7 cellular contexts compared by ENCODE assay signal in the genomic region with DNA sequence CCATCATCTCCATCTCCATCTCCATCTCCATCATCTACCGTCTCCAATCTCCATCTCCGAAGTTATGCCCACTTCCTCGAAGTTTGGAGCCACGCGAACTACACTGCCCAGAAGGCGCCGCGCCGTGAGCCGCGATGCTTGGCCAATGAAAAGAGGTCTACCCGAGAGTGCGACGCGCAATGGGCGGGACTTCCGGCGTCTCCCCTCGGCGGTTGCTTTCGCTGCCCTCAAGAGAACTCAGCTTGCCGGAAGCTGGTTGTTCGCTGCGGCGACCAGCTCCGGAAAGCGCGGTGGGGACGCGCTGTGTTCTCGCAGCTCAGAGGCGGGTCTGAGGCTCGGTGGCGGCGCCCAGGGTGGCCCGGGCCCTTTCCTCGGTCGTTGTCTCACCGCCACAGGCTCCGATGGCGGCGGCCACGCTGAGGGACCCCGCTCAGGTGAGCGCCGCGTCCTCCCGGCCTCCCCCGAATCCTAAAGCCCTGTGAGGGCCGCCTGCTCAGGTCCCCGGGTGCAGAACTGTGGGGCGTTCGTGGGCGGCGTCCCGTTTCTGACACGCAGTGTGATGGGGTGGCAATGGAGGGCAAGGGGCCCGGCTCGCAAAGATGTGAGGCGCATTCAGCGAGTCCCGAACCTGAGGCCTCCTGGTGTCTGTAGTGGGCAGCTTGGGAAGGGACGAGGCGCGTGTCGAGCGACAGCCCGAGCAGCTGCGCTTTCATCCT.
A peak's percentile ranks its signal among the peaks of the same experiment; 100 is the strongest.
DNase-seq lines count a peak whose midpoint lies in the region; ATAC-seq and TF ChIP-seq lines count a peak whose summit lies in the region.
"Not testable (repeated sequence)": the region's sequence is repeated elsewhere in the genome, so short reads cannot be mapped to it uniquely, and the experiment has no call there.

A gene (plus strand): TSS at position 259 of the 716 bp plus-strand sequence. CDS start 143 bp downstream, at position 402.

- H3K4me3 ChIP-seq in retinal pigment epithelial cell (ENCODE audit: low read length), result peak within 1 kb of the TSS; percentile 66

- not testable (repeated sequence) for TF ChIP-seq CTCF in retinal pigment epithelial cell (conservative IDR thresholded peaks at IDR 0.05; ENCODE audit: low read depth, low read length)

- TF ChIP-seq POLR2A in GM18505 (IDR thresholded peaks at IDR 0.05; ENCODE audit: borderline replicate concordance, extremely low read depth, insufficient read depth, insufficient read length), result peak; percentile 90

- ATAC-seq in GM18505 (IDR thresholded peaks at IDR 0.05; ENCODE audit: unreplicated experiment) (peak; percentile 95), HG02970 (IDR thresholded peaks at IDR 0.05; ENCODE audit: low FRiP score, unreplicated experiment) (peak; percentile 91)

- DNase-seq in NCI-H2029 (lab: John Stamatoyannopoulos, UW), result peak; percentile 91
- peak; percentile 92 for DNase-seq in T-helper 9 cell
- peak; percentile 98 for DNase-seq in astrocyte of the hippocampus (ENCODE audit: low read depth, low spot score)
- DNase-seq in hypothalamus (lab: John Stamatoyannopoulos, UW), result peak; percentile 4 to 89 (median 72)
- peak; percentile 77 for DNase-seq in retinal pigment epithelial cell (ENCODE audit: low read depth)

Comparison
In these comparisons a context has a peak if more than half of its experiments do, and no peak if none do; other contexts are left out.
1. Peak in every context shown above with its lines: DNase-seq, ATAC-seq and H3K4me3 ChIP-seq.